10 cellular contexts compared by ENCODE assay signal in the genomic region with DNA sequence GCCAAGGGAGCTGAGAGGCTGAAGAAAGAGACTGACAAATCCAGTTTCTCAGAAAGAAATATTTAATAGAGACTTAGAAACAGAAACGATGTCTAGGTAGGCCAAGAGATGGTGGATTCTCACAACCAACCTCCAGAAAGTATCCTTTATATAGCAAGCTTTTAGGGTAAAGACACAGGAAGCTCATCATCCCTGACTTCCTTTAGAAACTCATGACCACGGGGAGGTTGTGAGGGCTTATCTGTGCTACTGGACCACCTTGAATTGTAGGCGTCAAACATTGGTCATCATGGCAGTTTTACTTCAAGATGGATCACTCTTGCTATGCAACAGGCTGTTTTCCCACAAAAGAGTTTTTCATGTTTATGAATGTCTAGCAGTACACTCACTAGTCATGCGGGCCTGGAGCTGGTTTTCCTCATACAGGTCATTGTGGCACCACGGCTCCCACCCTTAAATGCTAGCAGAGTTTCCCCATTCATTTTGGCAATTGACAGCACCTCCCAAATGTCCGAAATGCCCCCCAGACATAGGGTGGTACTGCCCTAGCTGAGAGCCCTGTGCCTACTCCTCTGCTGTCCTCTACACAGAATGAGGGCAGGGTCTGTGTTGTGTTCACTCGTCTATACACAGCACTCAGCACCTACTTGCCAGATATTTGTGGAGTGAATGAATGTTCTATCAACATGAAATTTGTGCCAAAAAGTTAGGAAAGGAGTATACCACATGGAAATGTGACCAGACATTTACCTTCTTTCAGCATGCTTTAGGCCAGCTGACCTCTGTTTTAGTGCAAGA. TPM values are rescaled to one million over a fixed set of nuclear protein-coding genes. Genes with fewer than 3 reads are reported as not detected.
DNase-seq lines count a peak whose midpoint lies in the region; ATAC-seq and TF ChIP-seq lines count a peak whose summit lies in the region.
"Had no signal": no experiment of that assay in that cellular context is flagged by ENCODE, and none has a peak within 500 bp of the region (broad histone marks: within the 10 kb centered on the region; RNA-seq: fewer than 3 reads in every experiment).

No MANE protein-coding gene starts in this region.

- H3K79me2 ChIP-seq in MM.1S (ENCODE audit: low read length): peaks cover 77% of the 10 kb centered on the region

- H3K4me1 Mint-ChIP-seq in type B pancreatic cell (ENCODE audit: unreplicated experiment): peaks cover 19% of the 10 kb centered on the region

- peak; percentile 50 for DNase-seq in GM12865 (ENCODE audit: low read depth)
- DNase-seq in MM.1S: no peak
- no peak for DNase-seq in Right ventricle myocardium superior
- no peak for DNase-seq in stimulated activated CD4-positive, alpha-beta T cell treated with anti-CD3 and anti-CD28 coated beads, Interleukin-1b, Interleukin-23, amount 100 ng/mL, for 48 hours
- no peak for DNase-seq in posterior cingulate gyrus
- no peak for DNase-seq in stimulated activated CD4-positive, alpha-beta T cell treated with anti-CD3 and anti-CD28 coated beads, Interleukin-2, amount 100 ng/mL, for 48 hours
- DNase-seq in type B pancreatic cell (ENCODE audit: extremely low spot score, unreplicated experiment): no peak

- no peak overlapping the region for H2AFZ ChIP-seq in MM.1S (ENCODE audit: low read length)

- peaks cover 77% of the 10 kb centered on the region for H3F3A ChIP-seq in MM.1S (ENCODE audit: insufficient read depth, low read length)

- H3K4me3 Mint-ChIP-seq in type B pancreatic cell: no peak overlapping the region
- H3K4me3 Mint-ChIP-seq: brain had no signal

- no peaks in the 10 kb centered on the region for H3K9me3 ChIP-seq in MM.1S (replicated peaks; ENCODE audit: insufficient read depth, low read length)
- H3K9me3 ChIP-seq: prostate gland had no signal

- peak; percentile 56 for ATAC-seq in Right ventricle myocardium superior (ENCODE audit: poor library complexity)

- peaks cover 19% of the 10 kb centered on the region for H3K36me3 Mint-ChIP-seq in type B pancreatic cell

- peak overlapping the region; percentile 63 for H3K9ac ChIP-seq in MM.1S (ENCODE audit: low read length)
- H3K9ac ChIP-seq in rectal smooth muscle tissue (ENCODE audit: low read length): no peak overlapping the region

- TF ChIP-seq CTCF in GM12865 (IDR thresholded peaks at IDR 0.05; ENCODE audit: insufficient read depth, low read depth, low read length, missing control alignments): no peak
- TF ChIP-seq CTCF in MM.1S (IDR thresholded peaks at IDR 0.05; ENCODE audit: low read length): no peak
- no peak for TF ChIP-seq CTCF in type B pancreatic cell (conservative IDR thresholded peaks at IDR 0.05)

- H3K4me1 ChIP-seq in MM.1S (ENCODE audit: low read length) (peaks cover 98% of the 10 kb centered on the region), rectal smooth muscle tissue (ENCODE audit: control insufficient read depth, insufficient read depth, low read length) (peaks cover 33% of the 10 kb centered on the region)
- H3K4me1 ChIP-seq: prostate gland had no signal

- intact Hi-C loops in Right ventricle myocardium superior (cut with DNase I) (no loop called here), posterior cingulate gyrus (cut with DNase I) (no loop called here)

- H3K36me3 ChIP-seq in MM.1S (replicated peaks; ENCODE audit: insufficient read depth, low read length) (no peaks in the 10 kb centered on the region), rectal smooth muscle tissue (ENCODE audit: control insufficient read depth, insufficient read depth, low read length) (no peaks in the 10 kb centered on the region)
- H3K36me3 ChIP-seq: prostate gland had no signal

- peak overlapping the region; percentile 35 for H3K4me3 ChIP-seq in GM12865 (ENCODE audit: low read depth, low read length)
- H3K4me3 ChIP-seq in MM.1S (ENCODE audit: low read length): peak overlapping the region; percentile 30; the same call in 1 of the 2 replicates
- no peak overlapping the region for H3K4me3 ChIP-seq in rectal smooth muscle tissue (ENCODE audit: low read length)
- H3K4me3 ChIP-seq: prostate gland had no signal

- no peaks in the 10 kb centered on the region for H3K9me3 Mint-ChIP-seq in type B pancreatic cell
- H3K9me3 Mint-ChIP-seq: brain had no signal

- no peak overlapping the region for H3K27ac Mint-ChIP-seq in type B pancreatic cell

- H4K20me1 ChIP-seq in MM.1S (ENCODE audit: insufficient read depth, low read length): no peaks in the 10 kb centered on the region

- no peaks in the 10 kb centered on the region for H3K9me2 ChIP-seq in MM.1S (replicated peaks; ENCODE audit: insufficient read depth, low read length)

- H3K27ac ChIP-seq in MM.1S (ENCODE audit: low read length) (peak overlapping the region; percentile 96), rectal smooth muscle tissue (ENCODE audit: low read depth, low read length) (peak overlapping the region; percentile 72)

- H3K27me3 Mint-ChIP-seq in type B pancreatic cell: no peaks in the 10 kb centered on the region
- H3K27me3 Mint-ChIP-seq: brain had no signal

- peak overlapping the region; percentile 74 for H3K4me2 ChIP-seq in MM.1S (ENCODE audit: low read depth, low read length)

- H3K27me3 ChIP-seq in MM.1S (replicated peaks; ENCODE audit: insufficient read depth, low read length) (no peaks in the 10 kb centered on the region), rectal smooth muscle tissue (ENCODE audit: control insufficient read depth, insufficient read depth, low read length) (no peaks in the 10 kb centered on the region)

RNA-seq across cellular contexts. Expression of gene ATP6V1E2, which starts 26.0 kb away (rescaled TPM):
- total RNA-seq in Right ventricle myocardium superior (6.0 TPM), type B pancreatic cell (ENCODE audit: low replicate concordance) (9.3 and 12.9 TPM in 2 replicates)

RNA-seq across cellular contexts. Expression of gene RHOQ, which starts 26.1 kb away (rescaled TPM):
- total RNA-seq in Right ventricle myocardium superior (442 TPM), type B pancreatic cell (ENCODE audit: low replicate concordance) (41.4 and 43.1 TPM in 2 replicates)

RNA-seq across cellular contexts. Expression of gene PIGF, which starts 48.4 kb away (rescaled TPM):
- 8.9 TPM for total RNA-seq in Right ventricle myocardium superior
- total RNA-seq in type B pancreatic cell (ENCODE audit: low replicate concordance): 27.5 and 35.1 TPM in 2 replicates

RNA-seq across cellular contexts. Expression of gene CRIPT, which starts 48.6 kb away (rescaled TPM):
- total RNA-seq in Right ventricle myocardium superior: 19.1 TPM
- total RNA-seq in type B pancreatic cell (ENCODE audit: low replicate concordance): 15.2 and 19.8 TPM in 2 replicates

Comparison
In these comparisons a context has a peak if more than half of its experiments do, and no peak if none do; other contexts are left out.
1. RNA of gene RHOQ, which starts 26.1 kb away (total RNA-seq): 442 TPM in Right ventricle myocardium superior (single experiment); 41.4 to 43.1 TPM in type B pancreatic cell; every median in the first group is over 10 times any median in the second.